8 cellular contexts compared by ENCODE assay signal in genomic region chr1:173870252-173871075, GRCh38. TPM values are rescaled to one million over a fixed set of nuclear protein-coding genes. Genes with fewer than 3 reads are reported as not detected.
DNase-seq lines count a peak whose midpoint lies in the region; ATAC-seq and TF ChIP-seq lines count a peak whose summit lies in the region.

No MANE protein-coding gene starts in this region.

- ATAC-seq in HG03469 (IDR thresholded peaks at IDR 0.05; ENCODE audit: unreplicated experiment) = peak; percentile 17
- ATAC-seq in GM19455 (IDR thresholded peaks at IDR 0.05; ENCODE audit: unreplicated experiment) = no peak

- CTCF ChIA-PET in HEK293T (lab: Yijun Ruan, JAX) = no interaction called here

- DNase-seq in activated effector memory CD4-positive, alpha-beta T cell treated with anti-CD3 and anti-CD28 coated beads, Interleukin-2, amount 50 U/mL, for 16 hours = peak; percentile 74
- DNase-seq in occipital lobe (lab: John Stamatoyannopoulos, UW) = peak; percentile 4
- DNase-seq in HEK293T (ENCODE audit: extremely low spot score) = no peak
- no peak for DNase-seq in effector CD4-positive, alpha-beta T cell
- no peak for DNase-seq in NCI-H1436 (lab: John Stamatoyannopoulos, UW)

- POLR2A ChIA-PET in HEK293T (lab: Yijun Ruan, JAX) = interaction anchor here (0.8 kb wide), 1 partner anchor 46 kb away, joined by 5 read pairs; the partner anchor contains the start of gene DARS2

- peak; percentile 3 for TF ChIP-seq CTCF in GM12873 (IDR thresholded peaks at IDR 0.05; ENCODE audit: insufficient read depth, low read depth, low read length, missing control alignments)

TF ChIP-seq in HEK293T, 16 proteins besides CTCF, POLR2A, EP300 and RAD21:
- no peak for TF ChIP-seq FOXA1 (IDR thresholded peaks at IDR 0.05)
- TF ChIP-seq SUZ12 (IDR thresholded peaks at IDR 0.05) = no peak
- no peak for TF ChIP-seq CTBP1 (IDR thresholded peaks at IDR 0.05; ENCODE audit: borderline replicate concordance)
- no peak for TF ChIP-seq PKNOX1 (IDR thresholded peaks at IDR 0.05)
- TF ChIP-seq ZNF384 (IDR thresholded peaks at IDR 0.05) = no peak
- no peak for TF ChIP-seq TARDBP (IDR thresholded peaks at IDR 0.05)
- TF ChIP-seq ELF4 (IDR thresholded peaks at IDR 0.05) = no peak
- TF ChIP-seq ARNT (IDR thresholded peaks at IDR 0.05) = no peak
- no peak for TF ChIP-seq FOXK2 (IDR thresholded peaks at IDR 0.05)
- no peak for TF ChIP-seq HDGF (IDR thresholded peaks at IDR 0.05; ENCODE audit: borderline replicate concordance)
- no peak for TF ChIP-seq LEF1 (IDR thresholded peaks at IDR 0.05; ENCODE audit: borderline replicate concordance)
- TF ChIP-seq SP1 (IDR thresholded peaks at IDR 0.05) = no peak
- no peak for TF ChIP-seq NFRKB (IDR thresholded peaks at IDR 0.05)
- TF ChIP-seq L3MBTL2 (conservative IDR thresholded peaks at IDR 0.05) = no peak
- no peak for TF ChIP-seq BHLHE40 (IDR thresholded peaks at IDR 0.05; ENCODE audit: borderline replicate concordance)
- TF ChIP-seq FOXM1 (IDR thresholded peaks at IDR 0.05; ENCODE audit: borderline replicate concordance) = no peak

RNA-seq across cellular contexts. Expression of gene ZBTB37, which starts 2.3 kb away (rescaled TPM):
- total RNA-seq in occipital lobe = 52.7 TPM

RNA-seq across cellular contexts. Expression of gene GAS5, which starts 2.7 kb away (rescaled TPM):
- 605 TPM for total RNA-seq in occipital lobe

RNA-seq across cellular contexts. Expression of gene CENPL, which starts 45.8 kb away (rescaled TPM):
- 25.6 TPM for total RNA-seq in occipital lobe

RNA-seq across cellular contexts. Expression of gene DARS2, which starts 46.0 kb away (rescaled TPM):
- 13.3 TPM for total RNA-seq in occipital lobe

RNA-seq across cellular contexts. Expression of gene SERPINC1, which starts 46.7 kb away (rescaled TPM):
- total RNA-seq in occipital lobe = 0.94 TPM

Comparison
In these comparisons a context has a peak if more than half of its experiments do, and no peak if none do; other contexts are left out.
1. DNase-seq: peak in activated effector memory CD4-positive, alpha-beta T cell treated with anti-CD3 and anti-CD28 coated beads, Interleukin-2, amount 50 U/mL, for 16 hours (single experiment) and occipital lobe (single experiment); none in HEK293T (single experiment), effector CD4-positive, alpha-beta T cell (single experiment) and NCI-H1436 (single experiment).